Comparison of ENCODE assay signal across 8 cellular contexts in genomic region chr2:176830362-176830761, GRCh38.
DNase-seq lines count a peak whose midpoint lies in the region; ATAC-seq and TF ChIP-seq lines count a peak whose summit lies in the region.

No MANE protein-coding gene starts in this region.

- no peaks in the 10 kb centered on the region for H3K27me3 Mint-ChIP-seq in activated CD8-positive, alpha-beta memory T cell treated with anti-CD3 and anti-CD28 coated beads, Interleukin-2, amount 10 ng/mL, durations not matched to agents 7 days and 5 days

- no peak overlapping the region for H3K23ac ChIP-seq in neuronal stem cell (ENCODE audit: low read depth, low read length, poor library complexity)

- H3K9me3 ChIP-seq in SU-DHL-6 (ENCODE audit: insufficient read depth, low read length) (no peaks in the 10 kb centered on the region), neuronal stem cell (replicated peaks in 1 of 2; ENCODE audit: control insufficient read depth in 2 of 2, insufficient read depth in 1 of 2, low read depth in 1 of 2, low read length in 2 of 2) (no peaks in the 10 kb centered on the region)

- peaks cover 0 to 15% of the 10 kb centered on the region in 2 donors for H3K4me1 ChIP-seq in neuronal stem cell (ENCODE audit: control insufficient read depth in 2 of 2, insufficient read depth in 1 of 2, low read depth in 1 of 2, low read length in 2 of 2)

- no peak overlapping the region for H3K18ac ChIP-seq in neuronal stem cell (ENCODE audit: low read length)

- H3K9ac ChIP-seq in SU-DHL-6 (ENCODE audit: low read length): no peak overlapping the region
- no peak overlapping the region for H3K9ac ChIP-seq in neuronal stem cell (ENCODE audit: low read depth, low read length, poor library complexity)

- WGBS in neuronal stem cell (ENCODE audit: extremely low coverage in 2 of 2, insufficient read length in 2 of 2, insufficient replicate concordance in 1 of 2), 2 donors: no CpG with 5 or more reads among the region's 3 CpGs

- CTCF ChIA-PET in activated CD8-positive, alpha-beta memory T cell treated with anti-CD3 and anti-CD28 coated beads, Interleukin-2, amount 10 ng/mL, durations not matched to agents 7 days and 5 days (lab: Charles Lee): interaction anchor here (0.8 to 2.1 kb wide), 7 partner anchors 15 to 318 kb away, joined by 3 to 7 read pairs (median 4); no protein-coding TSS in a partner anchor

- peaks cover 44% of the 10 kb centered on the region for H3K4me1 Mint-ChIP-seq in activated CD8-positive, alpha-beta memory T cell treated with anti-CD3 and anti-CD28 coated beads, Interleukin-2, amount 10 ng/mL, durations not matched to agents 7 days and 5 days

- no peak overlapping the region for H3K4ac ChIP-seq in neuronal stem cell (ENCODE audit: low read length)

- TF ChIP-seq CTCF in SU-DHL-6 (IDR thresholded peaks at IDR 0.05; ENCODE audit: insufficient read depth, low read length, poor library complexity, severe bottlenecking): peak; percentile 13

- no peak overlapping the region for H2BK5ac ChIP-seq in neuronal stem cell (ENCODE audit: low read length)

- H3K27me3 ChIP-seq in SU-DHL-6 (ENCODE audit: low read length) (no peaks in the 10 kb centered on the region), neuronal stem cell (ENCODE audit: control insufficient read depth in 3 of 3, insufficient read depth in 3 of 3, low read depth in 1 of 3, low read length in 3 of 3) (peaks cover 0 to 3% (median 0%) of the 10 kb centered on the region in 3 experiments)

- H3K4me3 ChIP-seq in SU-DHL-6 (ENCODE audit: insufficient read depth, low read length, poor library complexity, severe bottlenecking) (no peak overlapping the region), neuronal stem cell (ENCODE audit: low read length in 2 of 2) (no peak overlapping the region)

- no peaks in the 10 kb centered on the region for H3K79me2 ChIP-seq in SU-DHL-6 (ENCODE audit: insufficient read depth, low read length)

- H3K9me3 Mint-ChIP-seq in activated CD8-positive, alpha-beta memory T cell treated with anti-CD3 and anti-CD28 coated beads, Interleukin-2, amount 10 ng/mL, durations not matched to agents 7 days and 5 days (ENCODE audit: low read depth): peaks cover 2% of the 10 kb centered on the region

- H2AK5ac ChIP-seq in neuronal stem cell (ENCODE audit: low read depth, low read length): no peak overlapping the region

- H3K79me1 ChIP-seq in neuronal stem cell (ENCODE audit: low read depth, low read length): no peaks in the 10 kb centered on the region

- no peak overlapping the region for H3K27ac ChIP-seq in SU-DHL-6 (ENCODE audit: low read depth, low read length)
- no peak overlapping the region for H3K27ac ChIP-seq in neuronal stem cell (replicated peaks; ENCODE audit: low read length)

- no peak overlapping the region for H2BK120ac ChIP-seq in neuronal stem cell (ENCODE audit: low read depth, low read length)

- no peak overlapping the region for H2BK12ac ChIP-seq in neuronal stem cell (ENCODE audit: low read length)

- no peak overlapping the region for H3K4me2 ChIP-seq in SU-DHL-6 (ENCODE audit: low read depth, low read length, poor library complexity, severe bottlenecking)
- no peak overlapping the region for H3K4me2 ChIP-seq in neuronal stem cell (ENCODE audit: insufficient read depth, low read length, poor library complexity, severe bottlenecking)

- H4K91ac ChIP-seq in neuronal stem cell (ENCODE audit: low read depth, low read length, poor library complexity): no peak overlapping the region

- no peaks in the 10 kb centered on the region for H3K9me2 ChIP-seq in SU-DHL-6 (replicated peaks; ENCODE audit: insufficient read depth, low read length)

- peak; percentile 54 for DNase-seq in activated CD8-positive, alpha-beta memory T cell treated with anti-CD3 and anti-CD28 coated beads, Interleukin-2, amount 10 ng/mL, durations not matched to agents 7 days and 5 days
- no peak for DNase-seq in activated CD8-positive, alpha-beta memory T cell treated with anti-CD3 and anti-CD28 coated beads, Interleukin-2, amount 50 U/mL, for 48 hours
- DNase-seq in HuH-7.5 (ENCODE audit: low spot score) (peak; percentile 22), neuronal stem cell (ENCODE audit: low spot score) (peak; percentile 76), NCI-H2107 treated with DMSO at 0.1 percent for 48 hours (lab: John Stamatoyannopoulos, UW; ENCODE audit: unreplicated experiment) (no peak)

- H3K36me3 ChIP-seq in SU-DHL-6 (ENCODE audit: low read length) (no peaks in the 10 kb centered on the region), neuronal stem cell (replicated peaks in 1 of 2; ENCODE audit: control insufficient read depth in 2 of 2, insufficient read depth in 2 of 2, low read length in 2 of 2) (no peaks in the 10 kb centered on the region)

- H2BK15ac ChIP-seq in neuronal stem cell (ENCODE audit: low read length): no peak overlapping the region

- H3F3A ChIP-seq in SU-DHL-6 (ENCODE audit: insufficient read depth): no peaks in the 10 kb centered on the region

- no peak overlapping the region for H3K14ac ChIP-seq in neuronal stem cell (ENCODE audit: low read length)

- no peaks in the 10 kb centered on the region for H4K20me1 ChIP-seq in SU-DHL-6 (ENCODE audit: low read depth, low read length)

- H3K36me3 Mint-ChIP-seq in activated CD8-positive, alpha-beta memory T cell treated with anti-CD3 and anti-CD28 coated beads, Interleukin-2, amount 10 ng/mL, durations not matched to agents 7 days and 5 days: peaks cover 3% of the 10 kb centered on the region

- no peak overlapping the region for H4K8ac ChIP-seq in neuronal stem cell (ENCODE audit: low read depth, low read length)

- H3K4me3 Mint-ChIP-seq in activated CD8-positive, alpha-beta memory T cell treated with anti-CD3 and anti-CD28 coated beads, Interleukin-2, amount 10 ng/mL, durations not matched to agents 7 days and 5 days: no peak overlapping the region

- H2AFZ ChIP-seq in SU-DHL-6 (ENCODE audit: low read depth, low read length, severe bottlenecking): no peak overlapping the region
- no peak overlapping the region for H2AFZ ChIP-seq in neuronal stem cell (ENCODE audit: low read length)

- peak; percentile 37 for ATAC-seq in activated CD8-positive, alpha-beta memory T cell treated with anti-CD3 and anti-CD28 coated beads, Interleukin-2, amount 10 ng/mL, durations not matched to agents 7 days and 5 days
- no peak for ATAC-seq in GM21717 (IDR thresholded peaks at IDR 0.05; ENCODE audit: unreplicated experiment)
- no peak for ATAC-seq in HG02763 (IDR thresholded peaks at IDR 0.05; ENCODE audit: unreplicated experiment)

- no peak overlapping the region for H3K27ac Mint-ChIP-seq in activated CD8-positive, alpha-beta memory T cell treated with anti-CD3 and anti-CD28 coated beads, Interleukin-2, amount 10 ng/mL, durations not matched to agents 7 days and 5 days

Comparison
In these comparisons a context has a peak if more than half of its experiments do, and no peak if none do; other contexts are left out.
1. DNase-seq: peak in activated CD8-positive, alpha-beta memory T cell treated with anti-CD3 and anti-CD28 coated beads, Interleukin-2, amount 10 ng/mL, durations not matched to agents 7 days and 5 days (single experiment), HuH-7.5 (single experiment) and neuronal stem cell (single experiment); none in activated CD8-positive, alpha-beta memory T cell treated with anti-CD3 and anti-CD28 coated beads, Interleukin-2, amount 50 U/mL, for 48 hours (single experiment) and NCI-H2107 treated with DMSO at 0.1 percent for 48 hours (single experiment).